In genomic region chr11:116868066-116868465, GRCh38 we compare ENCODE assay signal across 23 cellular contexts. TPM values are rescaled to one million over a fixed set of nuclear protein-coding genes. Genes with fewer than 3 reads are reported as not detected.
DNase-seq lines count a peak whose midpoint lies in the region; ATAC-seq and TF ChIP-seq lines count a peak whose summit lies in the region.
"Had no signal": no experiment of that assay in that cellular context is flagged by ENCODE, and none has a peak within 500 bp of the region (broad histone marks: within the 10 kb centered on the region; RNA-seq: fewer than 3 reads in every experiment).

No MANE protein-coding gene starts in this region.

- DNase-seq in cardiac muscle cell (ENCODE audit: low read depth in 1 of 2, low spot score in 1 of 2) (no peak), cardiac septum (ENCODE audit: low spot score) (no peak), left ventricle myocardium inferior (no peak), NCI-H187 (lab: John Stamatoyannopoulos, UW) (no peak)
- DNase-seq in stimulated activated effector memory CD8-positive, alpha-beta T cell treated with anti-CD3 and anti-CD28 coated beads, Interleukin-12 subunit alpha, Interleukin-12 subunit beta, amount 100 ng/mL, for 72 hours (ENCODE audit: low spot score in 2 of 2): no peak
- no peak for DNase-seq in stimulated activated CD4-positive, alpha-beta T cell treated with anti-CD3 and anti-CD28 coated beads, Interleukin-4, amount 100 ng/mL, for 1 hour
- DNase-seq: DMS153, DND-41, KBM-7, MV-4-11, NCI-H1105, NCI-H1436 treated with DMSO at 0.1 percent for 48 hours, NCI-H2029, NCI-H446, NCI-H524 treated with DMSO at 0.1 percent for 48 hours, NCI-H774 had no signal

- peak overlapping the region; percentile 81 for H3K27ac Mint-ChIP-seq in stimulated activated effector memory CD8-positive, alpha-beta T cell treated with anti-CD3 and anti-CD28 coated beads, Interleukin-12 subunit alpha, Interleukin-12 subunit beta, amount 100 ng/mL, for 72 hours

- no peaks in the 10 kb centered on the region for H3K27me3 ChIP-seq in cardiac muscle cell
- no peaks in the 10 kb centered on the region for H3K27me3 ChIP-seq in left ventricle myocardium inferior (ENCODE audit: low read depth)

- H3K27ac ChIP-seq in cardiac muscle cell (peak overlapping the region; percentile 7), left ventricle myocardium inferior (replicated peaks) (peak overlapping the region; percentile 59)

- intact Hi-C loops in cardiac septum (cut with DNase I) (no loop called here), left ventricle myocardium inferior (cut with micrococcal nuclease) (no loop called here)

- H3K9me3 Mint-ChIP-seq in stimulated activated effector memory CD8-positive, alpha-beta T cell treated with anti-CD3 and anti-CD28 coated beads, Interleukin-12 subunit alpha, Interleukin-12 subunit beta, amount 100 ng/mL, for 72 hours: no peaks in the 10 kb centered on the region

- H3K36me3 ChIP-seq in cardiac muscle cell: peaks cover 62% of the 10 kb centered on the region
- peaks cover 54% of the 10 kb centered on the region for H3K36me3 ChIP-seq in left ventricle myocardium inferior

- H3K36me3 Mint-ChIP-seq in stimulated activated effector memory CD8-positive, alpha-beta T cell treated with anti-CD3 and anti-CD28 coated beads, Interleukin-12 subunit alpha, Interleukin-12 subunit beta, amount 100 ng/mL, for 72 hours: peaks cover 97% of the 10 kb centered on the region

- ATAC-seq in stimulated activated effector memory CD8-positive, alpha-beta T cell treated with anti-CD3 and anti-CD28 coated beads, Interleukin-12 subunit alpha, Interleukin-12 subunit beta, amount 100 ng/mL, for 72 hours: no peak
- no peak for ATAC-seq in GM18909 (IDR thresholded peaks at IDR 0.05; ENCODE audit: poor library complexity, unreplicated experiment)
- ATAC-seq: HCT116 had no signal

- H3K4me3 ChIP-seq in cardiac muscle cell: no peak overlapping the region
- H3K4me3 ChIP-seq in left ventricle myocardium inferior: no peak overlapping the region

- TF ChIP-seq CTCF in cardiac muscle cell (IDR thresholded peaks at IDR 0.05; ENCODE audit: low read depth, low read length) (no peak), left ventricle myocardium inferior (IDR thresholded peaks at IDR 0.05; ENCODE audit: borderline replicate concordance) (no peak)

- H3K4me1 Mint-ChIP-seq in stimulated activated effector memory CD8-positive, alpha-beta T cell treated with anti-CD3 and anti-CD28 coated beads, Interleukin-12 subunit alpha, Interleukin-12 subunit beta, amount 100 ng/mL, for 72 hours: peaks cover 25% of the 10 kb centered on the region

- H3K9me3 ChIP-seq in cardiac muscle cell (ENCODE audit: low read depth) (no peaks in the 10 kb centered on the region), left ventricle myocardium inferior (replicated peaks) (no peaks in the 10 kb centered on the region)

- no peak overlapping the region for H3K4me3 Mint-ChIP-seq in stimulated activated effector memory CD8-positive, alpha-beta T cell treated with anti-CD3 and anti-CD28 coated beads, Interleukin-12 subunit alpha, Interleukin-12 subunit beta, amount 100 ng/mL, for 72 hours

- no peaks in the 10 kb centered on the region for H3K4me1 ChIP-seq in cardiac muscle cell (ENCODE audit: low read depth)
- H3K4me1 ChIP-seq in left ventricle myocardium inferior: peaks cover 83% of the 10 kb centered on the region

RNA-seq across cellular contexts. Expression of gene APOA1, which starts 30.6 kb away (rescaled TPM):
- 56.3 and 85.9 TPM in 2 replicates for total RNA-seq in cardiac muscle cell
- 59.0 and 117 TPM in 2 replicates for polyA plus RNA-seq in cardiac muscle cell
- 47.2 TPM for total RNA-seq in cardiac septum
- total RNA-seq in left ventricle myocardium inferior: 62.6 TPM
- total RNA-seq: A172, LHCN-M2, MCF 10A had no signal
- polyA plus RNA-seq: BJ had no signal

RNA-seq across cellular contexts. Expression of gene APOC3, which starts 38.4 kb away (rescaled TPM):
- 2.3 TPM in 1 of 2 replicates, not detected in the other for total RNA-seq in cardiac muscle cell
- 0.96 and 2.6 TPM in 2 replicates for polyA plus RNA-seq in cardiac muscle cell
- total RNA-seq in cardiac septum: not detected
- not detected for total RNA-seq in left ventricle myocardium inferior
- total RNA-seq: A172, H4, LHCN-M2, MCF 10A had no signal
- polyA plus RNA-seq: BJ had no signal

RNA-seq across cellular contexts. Expression of gene APOA4, which starts 45.0 kb away (rescaled TPM):
- 0.86 and 2.1 TPM in 2 replicates for total RNA-seq in cardiac muscle cell
- polyA plus RNA-seq in cardiac muscle cell: 0.57 and 2.1 TPM in 2 replicates
- not detected for total RNA-seq in cardiac septum
- total RNA-seq in left ventricle myocardium inferior: not detected
- total RNA-seq: A172, H4, LHCN-M2, MCF 10A had no signal
- polyA plus RNA-seq: BJ had no signal
